ENCODE assay signal across 18 cellular contexts in genomic region chr4:148823419-148823769, GRCh38.
"Had no signal": no experiment of that assay in that cellular context is flagged by ENCODE, and none has a peak within 500 bp of the region (broad histone marks: within the 10 kb centered on the region; RNA-seq: fewer than 3 reads in every experiment).

No MANE protein-coding gene starts in this region.

- H3K4me3 ChIP-seq: SJSA1, SK-N-MC had no signal

- DNase-seq: KBM-7, NCI-H1092, NCI-H1436, NCI-H187, NCI-H2029, NCI-H2081 treated with DMSO at 0.1 percent for 48 hours, NCI-H2171, NCI-H226, NCI-H446, NCI-H510A, NCI-H524 treated with DMSO at 0.1 percent for 48 hours, NCI-H69, NCI-H774, Right ventricle myocardium superior, RPMI8226, SIG-M5 had no signal

- H3K27ac ChIP-seq: SJSA1, SK-N-MC had no signal

- H3K27me3 ChIP-seq: SJSA1 had no signal

- H3K4me1 ChIP-seq: SJSA1 had no signal

- H3K9me3 ChIP-seq: SJSA1 had no signal

- H3K36me3 ChIP-seq: SJSA1 had no signal
